In the genomic region with DNA sequence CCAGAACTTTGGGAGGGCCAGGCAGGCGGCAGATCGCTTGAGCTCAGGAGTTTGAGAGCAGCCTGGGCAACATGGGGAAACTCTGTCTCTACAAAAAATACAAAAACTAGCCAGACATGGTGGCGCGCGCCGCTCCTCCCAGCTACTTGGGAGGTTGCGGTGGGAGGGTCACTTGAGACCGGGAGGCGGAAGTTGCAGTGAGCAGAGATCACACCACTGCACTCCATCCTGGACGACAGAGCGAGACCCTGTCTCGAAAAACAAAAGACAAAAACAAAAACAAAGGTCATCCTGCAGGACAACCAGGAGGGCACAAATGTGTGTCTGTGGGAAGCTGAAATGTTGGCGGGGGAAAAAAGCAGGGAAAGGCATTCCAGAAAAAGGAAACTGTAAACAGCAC, we compare ENCODE assay signal across 2 cellular contexts.
A peak's percentile ranks its signal among the peaks of the same experiment; 100 is the strongest.
TF ChIP-seq lines count a peak whose summit lies in the region.

No MANE protein-coding gene starts in this region.

TF ChIP-seq in SK-N-SH treated with all-trans-retinoic acid at 6 μM for 48 hours, 23 proteins besides CTCF, POLR2A, EP300 and RAD21 (continued from another document):
- TF ChIP-seq, protein P1, sequence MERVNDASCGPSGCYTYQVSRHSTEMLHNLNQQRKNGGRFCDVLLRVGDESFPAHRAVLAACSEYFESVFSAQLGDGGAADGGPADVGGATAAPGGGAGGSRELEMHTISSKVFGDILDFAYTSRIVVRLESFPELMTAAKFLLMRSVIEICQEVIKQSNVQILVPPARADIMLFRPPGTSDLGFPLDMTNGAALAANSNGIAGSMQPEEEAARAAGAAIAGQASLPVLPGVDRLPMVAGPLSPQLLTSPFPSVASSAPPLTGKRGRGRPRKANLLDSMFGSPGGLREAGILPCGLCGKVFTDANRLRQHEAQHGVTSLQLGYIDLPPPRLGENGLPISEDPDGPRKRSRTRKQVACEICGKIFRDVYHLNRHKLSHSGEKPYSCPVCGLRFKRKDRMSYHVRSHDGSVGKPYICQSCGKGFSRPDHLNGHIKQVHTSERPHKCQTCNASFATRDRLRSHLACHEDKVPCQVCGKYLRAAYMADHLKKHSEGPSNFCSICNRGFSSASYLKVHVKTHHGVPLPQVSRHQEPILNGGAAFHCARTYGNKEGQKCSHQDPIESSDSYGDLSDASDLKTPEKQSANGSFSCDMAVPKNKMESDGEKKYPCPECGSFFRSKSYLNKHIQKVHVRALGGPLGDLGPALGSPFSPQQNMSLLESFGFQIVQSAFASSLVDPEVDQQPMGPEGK (CRISPR knock-in tag; IDR thresholded peaks at IDR 0.05; ENCODE audit: borderline replicate concordance): no peak
- TF ChIP-seq SNAI2 (CRISPR knock-in tag; IDR thresholded peaks at IDR 0.05): no peak
- no peak for TF ChIP-seq RARB (CRISPR knock-in tag; IDR thresholded peaks at IDR 0.05)
- no peak for TF ChIP-seq ESRRG (CRISPR knock-in tag; IDR thresholded peaks at IDR 0.05)
- TF ChIP-seq, protein P2, sequence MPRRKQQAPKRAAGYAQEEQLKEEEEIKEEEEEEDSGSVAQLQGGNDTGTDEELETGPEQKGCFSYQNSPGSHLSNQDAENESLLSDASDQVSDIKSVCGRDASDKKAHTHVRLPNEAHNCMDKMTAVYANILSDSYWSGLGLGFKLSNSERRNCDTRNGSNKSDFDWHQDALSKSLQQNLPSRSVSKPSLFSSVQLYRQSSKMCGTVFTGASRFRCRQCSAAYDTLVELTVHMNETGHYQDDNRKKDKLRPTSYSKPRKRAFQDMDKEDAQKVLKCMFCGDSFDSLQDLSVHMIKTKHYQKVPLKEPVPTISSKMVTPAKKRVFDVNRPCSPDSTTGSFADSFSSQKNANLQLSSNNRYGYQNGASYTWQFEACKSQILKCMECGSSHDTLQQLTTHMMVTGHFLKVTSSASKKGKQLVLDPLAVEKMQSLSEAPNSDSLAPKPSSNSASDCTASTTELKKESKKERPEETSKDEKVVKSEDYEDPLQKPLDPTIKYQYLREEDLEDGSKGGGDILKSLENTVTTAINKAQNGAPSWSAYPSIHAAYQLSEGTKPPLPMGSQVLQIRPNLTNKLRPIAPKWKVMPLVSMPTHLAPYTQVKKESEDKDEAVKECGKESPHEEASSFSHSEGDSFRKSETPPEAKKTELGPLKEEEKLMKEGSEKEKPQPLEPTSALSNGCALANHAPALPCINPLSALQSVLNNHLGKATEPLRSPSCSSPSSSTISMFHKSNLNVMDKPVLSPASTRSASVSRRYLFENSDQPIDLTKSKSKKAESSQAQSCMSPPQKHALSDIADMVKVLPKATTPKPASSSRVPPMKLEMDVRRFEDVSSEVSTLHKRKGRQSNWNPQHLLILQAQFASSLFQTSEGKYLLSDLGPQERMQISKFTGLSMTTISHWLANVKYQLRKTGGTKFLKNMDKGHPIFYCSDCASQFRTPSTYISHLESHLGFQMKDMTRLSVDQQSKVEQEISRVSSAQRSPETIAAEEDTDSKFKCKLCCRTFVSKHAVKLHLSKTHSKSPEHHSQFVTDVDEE (CRISPR knock-in tag; IDR thresholded peaks at IDR 0.05): no peak
- no peak for TF ChIP-seq ZNF8 (CRISPR knock-in tag; IDR thresholded peaks at IDR 0.05)
- TF ChIP-seq OSR1 (CRISPR knock-in tag; IDR thresholded peaks at IDR 0.05): no peak
- TF ChIP-seq ZNF70 (CRISPR knock-in tag; IDR thresholded peaks at IDR 0.05): no peak

TF ChIP-seq in liver, 16 proteins besides CTCF, POLR2A, EP300 and RAD21 (continued from another document):
- TF ChIP-seq, protein P3, sequence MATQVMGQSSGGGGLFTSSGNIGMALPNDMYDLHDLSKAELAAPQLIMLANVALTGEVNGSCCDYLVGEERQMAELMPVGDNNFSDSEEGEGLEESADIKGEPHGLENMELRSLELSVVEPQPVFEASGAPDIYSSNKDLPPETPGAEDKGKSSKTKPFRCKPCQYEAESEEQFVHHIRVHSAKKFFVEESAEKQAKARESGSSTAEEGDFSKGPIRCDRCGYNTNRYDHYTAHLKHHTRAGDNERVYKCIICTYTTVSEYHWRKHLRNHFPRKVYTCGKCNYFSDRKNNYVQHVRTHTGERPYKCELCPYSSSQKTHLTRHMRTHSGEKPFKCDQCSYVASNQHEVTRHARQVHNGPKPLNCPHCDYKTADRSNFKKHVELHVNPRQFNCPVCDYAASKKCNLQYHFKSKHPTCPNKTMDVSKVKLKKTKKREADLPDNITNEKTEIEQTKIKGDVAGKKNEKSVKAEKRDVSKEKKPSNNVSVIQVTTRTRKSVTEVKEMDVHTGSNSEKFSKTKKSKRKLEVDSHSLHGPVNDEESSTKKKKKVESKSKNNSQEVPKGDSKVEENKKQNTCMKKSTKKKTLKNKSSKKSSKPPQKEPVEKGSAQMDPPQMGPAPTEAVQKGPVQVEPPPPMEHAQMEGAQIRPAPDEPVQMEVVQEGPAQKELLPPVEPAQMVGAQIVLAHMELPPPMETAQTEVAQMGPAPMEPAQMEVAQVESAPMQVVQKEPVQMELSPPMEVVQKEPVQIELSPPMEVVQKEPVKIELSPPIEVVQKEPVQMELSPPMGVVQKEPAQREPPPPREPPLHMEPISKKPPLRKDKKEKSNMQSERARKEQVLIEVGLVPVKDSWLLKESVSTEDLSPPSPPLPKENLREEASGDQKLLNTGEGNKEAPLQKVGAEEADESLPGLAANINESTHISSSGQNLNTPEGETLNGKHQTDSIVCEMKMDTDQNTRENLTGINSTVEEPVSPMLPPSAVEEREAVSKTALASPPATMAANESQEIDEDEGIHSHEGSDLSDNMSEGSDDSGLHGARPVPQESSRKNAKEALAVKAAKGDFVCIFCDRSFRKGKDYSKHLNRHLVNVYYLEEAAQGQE (IDR thresholded peaks at IDR 0.05): peak; percentile 14
